Comparison of ENCODE assay signal across 1 cellular context in genomic region chr12:57614178-57614947, GRCh38.
TF ChIP-seq lines count a peak whose summit lies in the region.

No MANE protein-coding gene starts in this region.

TF ChIP-seq in K562, 482 proteins besides CTCF, POLR2A, EP300 and RAD21 (continued from another document and continues in another):
- TF ChIP-seq MTA2 (IDR thresholded peaks at IDR 0.05; ENCODE audit: low read depth) (no peak), CHCHD3 (CRISPR knock-in tag; IDR thresholded peaks at IDR 0.05) (no peak), ZFX (CRISPR knock-in tag; IDR thresholded peaks at IDR 0.05) (no peak), ETS2 (tag; IDR thresholded peaks at IDR 0.05; ENCODE audit: borderline replicate concordance, poor library complexity, severe bottlenecking) (no peak), PTTG1 (tag; IDR thresholded peaks at IDR 0.05; ENCODE audit: low read depth) (no peak), ZNF143 (CRISPR knock-in tag; IDR thresholded peaks at IDR 0.05) (no peak), SRSF1 (IDR thresholded peaks at IDR 0.05; ENCODE audit: low read depth, low read length) (no peak), RFX7 (CRISPR knock-in tag; IDR thresholded peaks at IDR 0.05) (no peak), RBM15 (IDR thresholded peaks at IDR 0.05; ENCODE audit: insufficient read depth, low read length) (no peak), TCF3 (CRISPR knock-in tag; IDR thresholded peaks at IDR 0.05) (no peak), MCM3 (IDR thresholded peaks at IDR 0.05) (no peak), ATF3 (IDR thresholded peaks at IDR 0.05) (no peak), ATF3 (CRISPR knock-in tag; conservative IDR thresholded peaks at IDR 0.05) (no peak), TEAD1 (CRISPR knock-in tag; IDR thresholded peaks at IDR 0.05) (no peak), NBN (IDR thresholded peaks at IDR 0.05; ENCODE audit: low read depth) (no peak), GTF3C2 (IDR thresholded peaks at IDR 0.05; ENCODE audit: borderline replicate concordance, extremely low read depth, insufficient read length) (no peak), ATF1 (CRISPR knock-in tag; IDR thresholded peaks at IDR 0.05) (no peak), ATF1 (tag; IDR thresholded peaks at IDR 0.05) (peak; percentile 70), PHB2 (IDR thresholded peaks at IDR 0.05; ENCODE audit: low read depth) (no peak), NR2C2 (CRISPR knock-in tag; IDR thresholded peaks at IDR 0.05) (no peak), NR2C2 (tag; IDR thresholded peaks at IDR 0.05) (no peak), CAMTA2 (CRISPR knock-in tag; conservative IDR thresholded peaks at IDR 0.05) (no peak), ESRRA (IDR thresholded peaks at IDR 0.05; ENCODE audit: borderline replicate concordance, low read depth) (no peak), ZNF717 (CRISPR knock-in tag; IDR thresholded peaks at IDR 0.05) (no peak), CHD4 (IDR thresholded peaks at IDR 0.05; ENCODE audit: insufficient read depth, insufficient replicate concordance, low read depth, low read length, poor library complexity, severe bottlenecking) (no peak), ZNF239 (CRISPR knock-in tag; IDR thresholded peaks at IDR 0.05) (no peak), KLF1 (tag; IDR thresholded peaks at IDR 0.05) (no peak), SP2 (IDR thresholded peaks at IDR 0.05; ENCODE audit: extremely low read depth, low read depth, low read length, poor library complexity, severe bottlenecking) (peak; percentile 39), RAD51 (IDR thresholded peaks at IDR 0.05; ENCODE audit: borderline replicate concordance, low read depth) (peak; percentile 81), PHF21A (IDR thresholded peaks at IDR 0.05; ENCODE audit: borderline replicate concordance, low read depth) (no peak), TAF15 (IDR thresholded peaks at IDR 0.05; ENCODE audit: low read depth, low read length) (no peak), ELF4 (CRISPR knock-in tag; IDR thresholded peaks at IDR 0.05) (no peak), FOS (IDR thresholded peaks at IDR 0.05; ENCODE audit: extremely low read depth, insufficient read length) (peak; percentile 62), CREB5 (CRISPR knock-in tag; IDR thresholded peaks at IDR 0.05) (no peak), EGR1 (conservative IDR thresholded peaks at IDR 0.05) (no peak), SREBF1 (IDR thresholded peaks at IDR 0.05; ENCODE audit: borderline replicate concordance, low read depth, low read length) (no peak), GATAD2B (IDR thresholded peaks at IDR 0.05; ENCODE audit: borderline replicate concordance) (no peak), NRF1 (conservative IDR thresholded peaks at IDR 0.05 in 1 of 2, IDR thresholded peaks at IDR 0.05 in 1 of 2) (no peak), ZNF212 (CRISPR knock-in tag; IDR thresholded peaks at IDR 0.05) (no peak), ZMIZ1 (IDR thresholded peaks at IDR 0.05; ENCODE audit: low read depth in 2 of 2, low read length in 2 of 2) (no peak), ZNF75A (CRISPR knock-in tag; IDR thresholded peaks at IDR 0.05) (no peak), POLR3G (IDR thresholded peaks at IDR 0.05; ENCODE audit: extremely low read depth, insufficient read length, insufficient replicate concordance) (no peak), E2F3 (CRISPR knock-in tag; IDR thresholded peaks at IDR 0.05) (no peak), RBFOX2 (IDR thresholded peaks at IDR 0.05; ENCODE audit: low read depth, low read length) (no peak), NCOA2 (IDR thresholded peaks at IDR 0.05; ENCODE audit: partially characterized antibody in 2 of 2) (no peak), ZNF174 (CRISPR knock-in tag; IDR thresholded peaks at IDR 0.05) (no peak), ZNF121 (CRISPR knock-in tag; conservative IDR thresholded peaks at IDR 0.05) (no peak), RFX5 (IDR thresholded peaks at IDR 0.05; ENCODE audit: low read depth, low read length) (no peak), RBM22 (IDR thresholded peaks at IDR 0.05; ENCODE audit: low read depth, low read length, poor library complexity, severe bottlenecking) (no peak), CGGBP1 (CRISPR knock-in tag; IDR thresholded peaks at IDR 0.05) (no peak), GATA2 (CRISPR knock-in tag; IDR thresholded peaks at IDR 0.05) (no peak), KDM5B (IDR thresholded peaks at IDR 0.05; ENCODE audit: insufficient replicate concordance, low read depth, low read length) (no peak), GTF2F1 (IDR thresholded peaks at IDR 0.05; ENCODE audit: low read depth, low read length) (no peak), GABPA (tag; conservative IDR thresholded peaks at IDR 0.05; ENCODE audit: low read depth) (no peak), ZNF24 (IDR thresholded peaks at IDR 0.05) (no peak), PURB (CRISPR knock-in tag; IDR thresholded peaks at IDR 0.05; ENCODE audit: low read depth) (no peak), SNAPC5 (CRISPR knock-in tag; IDR thresholded peaks at IDR 0.05) (no peak), ZNF384 (IDR thresholded peaks at IDR 0.05; ENCODE audit: low read depth, low read length) (no peak), PRDM10 (IDR thresholded peaks at IDR 0.05; ENCODE audit: partially characterized antibody) (peak; percentile 86), BRD4 (IDR thresholded peaks at IDR 0.05) (no peak), THRAP3 (IDR thresholded peaks at IDR 0.05; ENCODE audit: borderline replicate concordance) (no peak), RUNX1 (IDR thresholded peaks at IDR 0.05; ENCODE audit: low read depth) (no peak), ZNF184 (CRISPR knock-in tag; IDR thresholded peaks at IDR 0.05) (no peak), PYGO2 (tag; IDR thresholded peaks at IDR 0.05) (no peak), PTRF (tag; IDR thresholded peaks at IDR 0.05) (no peak), BRCA1 (IDR thresholded peaks at IDR 0.05) (no peak), BRCA1 (CRISPR knock-in tag; IDR thresholded peaks at IDR 0.05) (no peak), MNT (conservative IDR thresholded peaks at IDR 0.05) (0 out of 4 replicates have a peak, but pooled peaks of 1 of the 2 experiments have one; percentile 30)
